ENCODE assay signal across 15 cellular contexts in genomic region chr16:85571563-85571812, GRCh38. TPM values are rescaled to one million over a fixed set of nuclear protein-coding genes. Genes with fewer than 3 reads are reported as not detected.
A peak's percentile ranks its signal among the peaks of the same experiment; 100 is the strongest.
DNase-seq lines count a peak whose midpoint lies in the region; ATAC-seq, FAIRE-seq and TF ChIP-seq lines count a peak whose summit lies in the region.
"Had no signal": no experiment of that assay in that cellular context is flagged by ENCODE, and none has a peak within 500 bp of the region (broad histone marks: within the 10 kb centered on the region; RNA-seq: fewer than 3 reads in every experiment).

No MANE protein-coding gene starts in this region.

- no peak for TF ChIP-seq RAD21 in K562 (CRISPR knock-in tag; conservative IDR thresholded peaks at IDR 0.05 in 1 of 2, IDR thresholded peaks at IDR 0.05 in 1 of 2)

- H3K9me1 ChIP-seq in K562 (ENCODE audit: control insufficient read depth, insufficient read depth, low read length) = peaks cover 17% of the 10 kb centered on the region

- H3K27ac ChIP-seq in K562 (ENCODE audit: extremely low read depth, low read depth, low read length) (peak overlapping the region; percentile 97), heart left ventricle (peak overlapping the region in 2 of 12 donors; percentile 37 to 76)
- H3K27ac ChIP-seq: parathyroid adenoma had no signal

- H3K4me1 ChIP-seq in K562 (replicated peaks in 1 of 2; ENCODE audit: control insufficient read depth in 2 of 2, insufficient read depth in 2 of 2, low read length in 2 of 2) (peaks cover 87 to 93% of the 10 kb centered on the region in 2 experiments), heart left ventricle (peaks cover 5 to 92% (median 42%) of the 10 kb centered on the region in 12 donors)

- H2AFZ ChIP-seq in K562 (ENCODE audit: low read depth, low read length) = no peak overlapping the region
- H2AFZ ChIP-seq: parathyroid adenoma had no signal

- H3K9me3 ChIP-seq in K562 (replicated peaks; ENCODE audit: control insufficient read depth, insufficient read depth, low read depth, low read length) (no peaks in the 10 kb centered on the region), heart left ventricle (peaks cover 0 to 11% (median 0%) of the 10 kb centered on the region in 12 donors)

- no peak; the same call in 1 of the 2 replicates for TF ChIP-seq EP300 in K562 (IDR thresholded peaks at IDR 0.05; ENCODE audit: low read length)

- H3K27me3 Mint-ChIP-seq in T-helper 1 cell treated with Interleukin-12 subunit alpha and Interleukin-12 subunit beta and Interleukin-4 antibody, amounts not matched to agents 30 μg/mL and 1 μg/mL, for 36 hours (ENCODE audit: low read depth) = no peaks in the 10 kb centered on the region
- H3K27me3 Mint-ChIP-seq in stimulated activated naive B cell treated with anti-CD40 and anti-IgM and Interleukin-4, amounts not matched to agents 10 μg/mL and 1 μg/mL and 100 μg/mL, for 72 hours = no peaks in the 10 kb centered on the region

- H3K27me3 ChIP-seq in K562 (ENCODE audit: control insufficient read depth in 2 of 2, insufficient read depth in 2 of 2, low read length in 2 of 2) (no peaks in the 10 kb centered on the region; a peak in 1 of 5 replicates), heart left ventricle (no peaks in the 10 kb centered on the region)

- intact Hi-C loops in K562 (cut with micrococcal nuclease) = loop anchor here (2.0 to 10.0 kb wide), 2 partner anchors 17 to 143 kb away; no protein-coding TSS in a partner anchor
- intact Hi-C loops in heart left ventricle (cut with DNase I) = loop anchor here in 1 of 10 donors (5.0 kb wide), 1 partner anchor 41 kb away; the partner anchor contains the start of gene GSE1

- H3K4me3 ChIP-seq in K562 = peak overlapping the region; percentile 8; the same call in 1 of the 2 replicates
- H3K4me3 ChIP-seq in heart left ventricle = no peak overlapping the region

- peaks cover 12% of the 10 kb centered on the region for H3K36me3 Mint-ChIP-seq in T-helper 1 cell treated with Interleukin-12 subunit alpha and Interleukin-12 subunit beta and Interleukin-4 antibody, amounts not matched to agents 30 μg/mL and 1 μg/mL, for 36 hours (ENCODE audit: low read depth)
- H3K36me3 Mint-ChIP-seq in stimulated activated naive B cell treated with anti-CD40 and anti-IgM and Interleukin-4, amounts not matched to agents 10 μg/mL and 1 μg/mL and 100 μg/mL, for 72 hours = peaks cover 6 to 25% of the 10 kb centered on the region in 2 donors

- peak overlapping the region; percentile 33 for H3K27ac Mint-ChIP-seq in T-helper 1 cell treated with Interleukin-12 subunit alpha and Interleukin-12 subunit beta and Interleukin-4 antibody, amounts not matched to agents 30 μg/mL and 1 μg/mL, for 36 hours
- peak overlapping the region; percentile 96 for H3K27ac Mint-ChIP-seq in stimulated activated naive B cell treated with anti-CD40 and anti-IgM and Interleukin-4, amounts not matched to agents 10 μg/mL and 1 μg/mL and 100 μg/mL, for 72 hours

- H3K9me3 Mint-ChIP-seq in T-helper 1 cell treated with Interleukin-12 subunit alpha and Interleukin-12 subunit beta and Interleukin-4 antibody, amounts not matched to agents 30 μg/mL and 1 μg/mL, for 36 hours = peaks cover 6% of the 10 kb centered on the region
- no peaks in the 10 kb centered on the region for H3K9me3 Mint-ChIP-seq in stimulated activated naive B cell treated with anti-CD40 and anti-IgM and Interleukin-4, amounts not matched to agents 10 μg/mL and 1 μg/mL and 100 μg/mL, for 72 hours

- POLR2A ChIA-PET in K562 (lab: Yijun Ruan, JAX) = interaction anchor here (0.7 to 6.1 kb wide), 9 partner anchors 10 to 174 kb away, joined by 3 to 28 read pairs (median 3); partner anchors contain the start of gene GSE1
- POLR2A ChIA-PET in HEK293T (lab: Yijun Ruan, JAX) = no interaction called here

- TF ChIP-seq CTCF in K562 (IDR thresholded peaks at IDR 0.05 in 2 of 3, conservative IDR thresholded peaks at IDR 0.05 in 1 of 3; ENCODE audit: insufficient read depth in 2 of 3, low read depth in 1 of 3, low read length in 3 of 3) (no peak), heart left ventricle (IDR thresholded peaks at IDR 0.05) (no peak)

- no peak for TF ChIP-seq POLR2A in K562 (conservative IDR thresholded peaks at IDR 0.05)
- no peak for TF ChIP-seq POLR2A in heart left ventricle (IDR thresholded peaks at IDR 0.05)

- DNase-seq in T-helper 1 cell (no peak), K562 (ENCODE audit: extremely low read depth in 1 of 4, low spot score in 3 of 4) (peak in 1 of 4 experiments; percentile 70), foreskin melanocyte (no peak), heart left ventricle (no peak), HEK293T (ENCODE audit: extremely low spot score) (no peak)
- no peak for DNase-seq in stimulated activated naive B cell treated with anti-CD40 and anti-IgM and Interleukin-4, amounts not matched to agents 10 μg/mL and 1 μg/mL and 100 μg/mL, for 72 hours
- DNase-seq: activated CD8-positive, alpha-beta memory T cell treated with anti-CD3 and anti-CD28 coated beads, Interleukin-2, amount 50 U/mL, for 4 hours; HCEC 1CT; kidney glomerular epithelial cell; NCI-H1105; NCI-H748 treated with DMSO at 0.1 percent for 48 hours; stimulated activated CD4-positive, alpha-beta T cell treated with anti-CD3 and anti-CD28 coated beads, Interleukin-4, amount 100 ng/mL, for 4 hours had no signal

- in situ Hi-C loops in K562 (cut with MboI) = no loop called here

- FAIRE-seq in K562 (lab: Jason Lieb, UNC) = no peak

- BruUV-seq in K562 (replicated peaks; lab: Mats Ljungman, UMichigan) = no TSS peak

- H4K20me1 ChIP-seq in K562 (replicated peaks; ENCODE audit: control insufficient read depth, insufficient read depth, low read length) = peaks cover 70% of the 10 kb centered on the region

- H3K4me2 ChIP-seq in K562 (ENCODE audit: insufficient read depth, low read length) = peak overlapping the region; percentile 89

- H3K79me2 ChIP-seq in K562 (ENCODE audit: control insufficient read depth, insufficient read depth, low read length) = peaks cover 100% of the 10 kb centered on the region

- H3K36me3 ChIP-seq in K562 (ENCODE audit: control insufficient read depth, insufficient read depth, low read length) = peaks cover 67% of the 10 kb centered on the region
- H3K36me3 ChIP-seq in heart left ventricle = no peaks in the 10 kb centered on the region

- no peak overlapping the region for H3K4me3 Mint-ChIP-seq in T-helper 1 cell treated with Interleukin-12 subunit alpha and Interleukin-12 subunit beta and Interleukin-4 antibody, amounts not matched to agents 30 μg/mL and 1 μg/mL, for 36 hours
- H3K4me3 Mint-ChIP-seq in stimulated activated naive B cell treated with anti-CD40 and anti-IgM and Interleukin-4, amounts not matched to agents 10 μg/mL and 1 μg/mL and 100 μg/mL, for 72 hours = peak overlapping the region; percentile 70 to 78

- 20% methylated on average over 7 of the region's 7 CpGs for WGBS in K562 (ENCODE audit: insufficient coverage, low coverage, missing lambda C conversion rate)
- 82 to 87% (median 84%) methylated on average over 7 of the region's 7 CpGs for WGBS in heart left ventricle, 4 donors

- H3K4me1 Mint-ChIP-seq in T-helper 1 cell treated with Interleukin-12 subunit alpha and Interleukin-12 subunit beta and Interleukin-4 antibody, amounts not matched to agents 30 μg/mL and 1 μg/mL, for 36 hours (ENCODE audit: low read depth) = peaks cover 34% of the 10 kb centered on the region
- peaks cover 59 to 95% of the 10 kb centered on the region in 2 donors for H3K4me1 Mint-ChIP-seq in stimulated activated naive B cell treated with anti-CD40 and anti-IgM and Interleukin-4, amounts not matched to agents 10 μg/mL and 1 μg/mL and 100 μg/mL, for 72 hours

- peak overlapping the region; percentile 76 to 87 for H3K9ac ChIP-seq in K562 (ENCODE audit: insufficient read depth in 1 of 2, low read depth in 2 of 2, low read length in 2 of 2)
- H3K9ac ChIP-seq: parathyroid adenoma had no signal

- ATAC-seq in HG03432 (IDR thresholded peaks at IDR 0.05; ENCODE audit: unreplicated experiment) (peak; percentile 9), K562 (no peak), heart left ventricle (no peak)
- ATAC-seq in stimulated activated naive B cell treated with anti-CD40 and anti-IgM and Interleukin-4, amounts not matched to agents 10 μg/mL and 1 μg/mL and 100 μg/mL, for 72 hours (replicated peaks) = peak in 1 of 2 donors; percentile 7

- CTCF ChIA-PET in K562 (lab: Yijun Ruan, JAX; ENCODE audit: low intra/inter-chr PET ratio) (no interaction called here), HEK293T (lab: Yijun Ruan, JAX) (no interaction called here)

TF ChIP-seq in K562, 482 proteins besides CTCF, POLR2A, EP300 and RAD21 (continues in another document):
- no peak for TF ChIP-seq TAF1 (IDR thresholded peaks at IDR 0.05; ENCODE audit: control insufficient read depth, extremely low read depth, insufficient read depth, low read length, severe bottlenecking)

TF ChIP-seq in HEK293T, 16 proteins besides CTCF, POLR2A, EP300 and RAD21 (continues in another document):
- TF ChIP-seq FOXA1 (IDR thresholded peaks at IDR 0.05) = no peak
- no peak for TF ChIP-seq ELF4 (IDR thresholded peaks at IDR 0.05)
- TF ChIP-seq FOXK2 (IDR thresholded peaks at IDR 0.05) = no peak

RNA-seq across cellular contexts. Expression of gene GSE1, which starts 41.6 kb away (rescaled TPM):
- total RNA-seq in K562 (2011; cell fraction: chromatin; rRNA removed; ENCODE audit: low replicate concordance) = 692 and 1,066 TPM in 2 replicates
- 409 and 435 TPM in 2 replicates for total RNA-seq in K562 (2011; cell fraction: nucleolus; rRNA removed)
- 438 and 467 TPM in 2 replicates for total RNA-seq in K562 (2011; cell fraction: nucleoplasm; rRNA removed)
- total RNA-seq in K562 (2014; rRNA removed) = 89.1 and 104 TPM in 2 replicates
- 40.9 and 41.8 TPM in 2 replicates for total RNA-seq in K562 (2014; rRNA removed; fragmentation: Illumina TruSeq; extraction: Trizol)
- total RNA-seq in K562 (2015; rRNA removed; fragmentation: Illumina TruSeq; extraction: Trizol) = 57.9 and 60.6 TPM in 2 replicates
- total RNA-seq in K562 (2021) = 208 and 244 TPM in 2 replicates
- polyA plus RNA-seq in K562 (2011; rRNA removed) = 54.2 and 64.0 TPM in 2 replicates
- 54.1 and 55.3 TPM in 2 replicates for polyA plus RNA-seq in K562 (2011; cell fraction: cytosol; rRNA removed)
- 210 and 277 TPM in 2 replicates for polyA plus RNA-seq in K562 (2011; cell fraction: nucleus; rRNA removed)
- polyA plus RNA-seq in K562 (2012) = 113 and 125 TPM in 2 replicates
- polyA plus RNA-seq in K562 (2014; fragmentation: Illumina TruSeq; extraction: Trizol) = 116 and 138 TPM in 2 replicates
- 10 to 100 TPM; 12.2 to 15.8 TPM for polyA plus RNA-seq in K562 (2014; fragmentation: Nextera tagmentation; extraction: Ambion mirVana)
- 101 and 116 TPM in 2 replicates for polyA plus RNA-seq in K562 (2014; rRNA removed)
- 61.1 and 68.8 TPM in 2 replicates for polyA minus RNA-seq in K562 (2011; rRNA and poly(A)+ RNA removed)
- polyA minus RNA-seq in K562 (2011; cell fraction: cytosol; rRNA and poly(A)+ RNA removed) = 106 and 121 TPM in 2 replicates
- 117 and 133 TPM in 2 replicates for polyA minus RNA-seq in K562 (2011; cell fraction: nucleus; rRNA and poly(A)+ RNA removed)
- total RNA-seq in heart left ventricle = 10 to 100 TPM; 23.4 to 48.4 (median 38.5) TPM
- polyA plus RNA-seq in heart left ventricle = 10 to 100 TPM; 18.1 to 35.3 TPM
